In genomic region chr15:72155635-72156616, GRCh38 we compare ENCODE assay signal across 8 cellular contexts. TPM values are rescaled to one million over a fixed set of nuclear protein-coding genes. Genes with fewer than 3 reads are reported as not detected.
A peak's percentile ranks its signal among the peaks of the same experiment; 100 is the strongest.
DNase-seq lines count a peak whose midpoint lies in the region; FAIRE-seq and TF ChIP-seq lines count a peak whose summit lies in the region.

No MANE protein-coding gene starts in this region.

- peak; percentile 98 for FAIRE-seq in endothelial cell of umbilical vein (lab: Jason Lieb, UNC)

- TF ChIP-seq POLR2A in endothelial cell of umbilical vein (IDR thresholded peaks at IDR 0.05; ENCODE audit: low read depth, low read length) = no peak

- no peaks in the 10 kb centered on the region for H4K20me1 ChIP-seq in endothelial cell of umbilical vein (replicated peaks; ENCODE audit: control insufficient read depth, extremely low read depth, insufficient read depth, low read length)

- no peak overlapping the region for H3K27ac ChIP-seq in endothelial cell of umbilical vein (ENCODE audit: insufficient read depth, low read depth, low read length)

- peak overlapping the region in 2 of 3 experiments; percentile 36 to 54 for H3K4me3 ChIP-seq in endothelial cell of umbilical vein (replicated peaks in 1 of 3; ENCODE audit: insufficient read depth in 1 of 3, low read depth in 1 of 3, low read length in 3 of 3)

- intact Hi-C loops in endothelial cell of umbilical vein (cut with micrococcal nuclease) = loop anchor here (1.0 to 5.0 kb wide), 8 partner anchors 38 to 769 kb away; partner anchors contain the start of genes MYO9A and SENP8

- no peaks in the 10 kb centered on the region for H3K79me2 ChIP-seq in endothelial cell of umbilical vein (ENCODE audit: control insufficient read depth, insufficient read depth, low read length)

- BruUV-seq in endothelial cell of umbilical vein (replicated peaks; lab: Mats Ljungman, UMichigan) = no TSS peak

- TF ChIP-seq CTCF in endothelial cell of umbilical vein (IDR thresholded peaks at IDR 0.05; ENCODE audit: extremely low read depth in 1 of 2, insufficient read depth in 1 of 2, low read depth in 1 of 2, low read length in 2 of 2) = peak; percentile 80 to 92

- peaks cover 20% of the 10 kb centered on the region for H3K4me1 ChIP-seq in endothelial cell of umbilical vein (ENCODE audit: control insufficient read depth, extremely low read depth, insufficient read depth, low read length)

- no peaks in the 10 kb centered on the region for H3K27me3 ChIP-seq in endothelial cell of umbilical vein (ENCODE audit: control insufficient read depth in 2 of 2, insufficient read depth in 2 of 2, low read length in 2 of 2)

- no peaks in the 10 kb centered on the region for H3K9me1 ChIP-seq in endothelial cell of umbilical vein (replicated peaks; ENCODE audit: control insufficient read depth, extremely low read depth, insufficient read depth, low read length)

- POLR2A ChIA-PET in endothelial cell of umbilical vein (lab: Charles Lee) = interaction anchor here (0.8 kb wide), 1 partner anchor 412 kb away, joined by 4 read pairs; no protein-coding TSS in a partner anchor

- H3K9me3 ChIP-seq in endothelial cell of umbilical vein (replicated peaks; ENCODE audit: control insufficient read depth, insufficient read depth, low read length) = no peaks in the 10 kb centered on the region

- dilution Hi-C loops in endothelial cell of umbilical vein (cut with MboI; ENCODE audit: extremely low pct_ligation_motif_present, low sequenced_read_pairs) = no loop called here

- no peak overlapping the region for H3K9ac ChIP-seq in endothelial cell of umbilical vein (replicated peaks; ENCODE audit: extremely low read depth, insufficient read depth, low read length)

- peak overlapping the region; percentile 73 for H2AFZ ChIP-seq in endothelial cell of umbilical vein (ENCODE audit: low read depth, low read length)

- H3K36me3 ChIP-seq in endothelial cell of umbilical vein (ENCODE audit: control insufficient read depth in 2 of 2, extremely low read depth in 1 of 2, insufficient read depth in 2 of 2, low read length in 2 of 2) = no peaks in the 10 kb centered on the region

- DNase-seq in NCI-H2081 (lab: John Stamatoyannopoulos, UW) (peak; percentile 82 to 86), NCI-H2081 treated with DMSO at 0.1 percent for 48 hours (lab: John Stamatoyannopoulos, UW) (no peak), HS-5 (ENCODE audit: low read depth) (peak; percentile 31), NOMO-1 treated with DMSO at 0.1 percent for 48 hours (lab: John Stamatoyannopoulos, UW; ENCODE audit: unreplicated experiment) (peak; percentile 78), endothelial cell of umbilical vein (ENCODE audit: low read depth, low spot score) (peak; percentile 83), midbrain (lab: John Stamatoyannopoulos, UW) (peak; percentile 89)
- DNase-seq in activated CD8-positive, alpha-beta memory T cell treated with anti-CD3 and anti-CD28 coated beads, Interleukin-2, amount 50 U/mL, for 1 hour (ENCODE audit: extremely low read depth) = peak; percentile 44
- DNase-seq in stimulated activated CD8-positive, alpha-beta memory T cell treated with anti-CD3 and anti-CD28 coated beads, Interleukin-15, amount 100 ng/mL, for 24 hours (ENCODE audit: low read depth) = peak; percentile 54

- peak overlapping the region; percentile 73 for H3K4me2 ChIP-seq in endothelial cell of umbilical vein (ENCODE audit: insufficient read depth, low read length)

- CTCF ChIA-PET in endothelial cell of umbilical vein (lab: Charles Lee) = interaction anchor here (0.6 to 4.2 kb wide), 55 partner anchors 9 to 1177 kb away, joined by 3 to 131 read pairs (median 4); partner anchors contain the start of genes GRAMD2A, MYO9A and SENP8

TF ChIP-seq in endothelial cell of umbilical vein, 7 proteins besides CTCF, POLR2A, EP300 and RAD21:
- no peak for TF ChIP-seq POLR2AphosphoS5 (IDR thresholded peaks at IDR 0.05; ENCODE audit: insufficient read depth, low read depth, low read length)
- TF ChIP-seq FOS (IDR thresholded peaks at IDR 0.05; ENCODE audit: borderline replicate concordance, insufficient read depth, low read length) = no peak

RNA-seq across cellular contexts. Expression of gene SENP8, which starts 37.7 kb away (rescaled TPM):
- total RNA-seq in endothelial cell of umbilical vein = 1.3 and 1.4 TPM in 2 replicates
- 0.91 and 1.6 TPM in 2 replicates for polyA plus RNA-seq in endothelial cell of umbilical vein
- polyA plus RNA-seq in endothelial cell of umbilical vein (2011; cell fraction: cytosol; rRNA removed) = 1.3 and 1.4 TPM in 2 replicates
- polyA plus RNA-seq in endothelial cell of umbilical vein (2011; cell fraction: nucleus; rRNA removed) = 0.74 and 1.4 TPM in 2 replicates
- 1.3 and 1.8 TPM in 2 replicates for polyA plus RNA-seq in endothelial cell of umbilical vein (2012)
- 3.0 and 10.8 TPM in 2 replicates for polyA minus RNA-seq in endothelial cell of umbilical vein
- 2.0 TPM for polyA minus RNA-seq in endothelial cell of umbilical vein (2011; cell fraction: cytosol; rRNA and poly(A)+ RNA removed)
- 0.63 and 1.7 TPM in 2 replicates for polyA minus RNA-seq in endothelial cell of umbilical vein (2011; cell fraction: nucleus; rRNA and poly(A)+ RNA removed)

RNA-seq across cellular contexts. Expression of gene MYO9A, which starts 38.0 kb away (rescaled TPM):
- 30.3 and 30.6 TPM in 2 replicates for total RNA-seq in endothelial cell of umbilical vein
- polyA plus RNA-seq in endothelial cell of umbilical vein = 5.7 and 6.4 TPM in 2 replicates
- 5.1 and 5.7 TPM in 2 replicates for polyA plus RNA-seq in endothelial cell of umbilical vein (2011; cell fraction: cytosol; rRNA removed)
- 22.4 and 26.0 TPM in 2 replicates for polyA plus RNA-seq in endothelial cell of umbilical vein (2011; cell fraction: nucleus; rRNA removed)
- 10.4 and 13.6 TPM in 2 replicates for polyA plus RNA-seq in endothelial cell of umbilical vein (2012)
- polyA minus RNA-seq in endothelial cell of umbilical vein = 82.0 and 89.9 TPM in 2 replicates
- polyA minus RNA-seq in endothelial cell of umbilical vein (2011; cell fraction: cytosol; rRNA and poly(A)+ RNA removed) = 17.6 TPM
- 88.6 and 123 TPM in 2 replicates for polyA minus RNA-seq in endothelial cell of umbilical vein (2011; cell fraction: nucleus; rRNA and poly(A)+ RNA removed)

RNA-seq across cellular contexts. Expression of gene GRAMD2A, which starts 41.7 kb away (rescaled TPM):
- 0.23 and 0.29 TPM in 2 replicates for total RNA-seq in endothelial cell of umbilical vein
- 0.08 and 0.22 TPM in 2 replicates for polyA plus RNA-seq in endothelial cell of umbilical vein
- polyA plus RNA-seq in endothelial cell of umbilical vein (2011; cell fraction: cytosol; rRNA removed) = 0.13 and 0.16 TPM in 2 replicates
- 0.29 and 0.49 TPM in 2 replicates for polyA plus RNA-seq in endothelial cell of umbilical vein (2011; cell fraction: nucleus; rRNA removed)
- polyA plus RNA-seq in endothelial cell of umbilical vein (2012) = 0.20 and 0.85 TPM in 2 replicates
- 0.13 TPM in 1 of 2 replicates, not detected in the other for polyA minus RNA-seq in endothelial cell of umbilical vein
- 2.4 TPM for polyA minus RNA-seq in endothelial cell of umbilical vein (2011; cell fraction: cytosol; rRNA and poly(A)+ RNA removed)
- polyA minus RNA-seq in endothelial cell of umbilical vein (2011; cell fraction: nucleus; rRNA and poly(A)+ RNA removed) = 0.14 TPM in 1 of 2 replicates, not detected in the other
